Comparison of ENCODE assay signal across 1 cellular context in genomic region chr1:86913399-86913895, GRCh38.
TF ChIP-seq lines count a peak whose summit lies in the region.

No MANE protein-coding gene starts in this region.

TF ChIP-seq in K562, 482 proteins besides CTCF, POLR2A, EP300 and RAD21 (continued from another document):
- TF ChIP-seq, protein P1, sequence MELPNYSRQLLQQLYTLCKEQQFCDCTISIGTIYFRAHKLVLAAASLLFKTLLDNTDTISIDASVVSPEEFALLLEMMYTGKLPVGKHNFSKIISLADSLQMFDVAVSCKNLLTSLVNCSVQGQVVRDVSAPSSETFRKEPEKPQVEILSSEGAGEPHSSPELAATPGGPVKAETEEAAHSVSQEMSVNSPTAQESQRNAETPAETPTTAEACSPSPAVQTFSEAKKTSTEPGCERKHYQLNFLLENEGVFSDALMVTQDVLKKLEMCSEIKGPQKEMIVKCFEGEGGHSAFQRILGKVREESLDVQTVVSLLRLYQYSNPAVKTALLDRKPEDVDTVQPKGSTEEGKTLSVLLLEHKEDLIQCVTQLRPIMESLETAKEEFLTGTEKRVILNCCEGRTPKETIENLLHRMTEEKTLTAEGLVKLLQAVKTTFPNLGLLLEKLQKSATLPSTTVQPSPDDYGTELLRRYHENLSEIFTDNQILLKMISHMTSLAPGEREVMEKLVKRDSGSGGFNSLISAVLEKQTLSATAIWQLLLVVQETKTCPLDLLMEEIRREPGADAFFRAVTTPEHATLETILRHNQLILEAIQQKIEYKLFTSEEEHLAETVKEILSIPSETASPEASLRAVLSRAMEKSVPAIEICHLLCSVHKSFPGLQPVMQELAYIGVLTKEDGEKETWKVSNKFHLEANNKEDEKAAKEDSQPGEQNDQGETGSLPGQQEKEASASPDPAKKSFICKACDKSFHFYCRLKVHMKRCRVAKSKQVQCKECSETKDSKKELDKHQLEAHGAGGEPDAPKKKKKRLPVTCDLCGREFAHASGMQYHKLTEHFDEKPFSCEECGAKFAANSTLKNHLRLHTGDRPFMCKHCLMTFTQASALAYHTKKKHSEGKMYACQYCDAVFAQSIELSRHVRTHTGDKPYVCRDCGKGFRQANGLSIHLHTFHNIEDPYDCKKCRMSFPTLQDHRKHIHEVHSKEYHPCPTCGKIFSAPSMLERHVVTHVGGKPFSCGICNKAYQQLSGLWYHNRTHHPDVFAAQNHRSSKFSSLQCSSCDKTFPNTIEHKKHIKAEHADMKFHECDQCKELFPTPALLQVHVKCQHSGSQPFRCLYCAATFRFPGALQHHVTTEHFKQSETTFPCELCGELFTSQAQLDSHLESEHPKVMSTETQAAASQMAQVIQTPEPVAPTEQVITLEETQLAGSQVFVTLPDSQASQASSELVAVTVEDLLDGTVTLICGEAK (IDR thresholded peaks at IDR 0.05): peak; percentile 59
- TF ChIP-seq, protein P1 (CRISPR knock-in tag; IDR thresholded peaks at IDR 0.05): no peak
- TF ChIP-seq TAF7 (tag; IDR thresholded peaks at IDR 0.05): no peak
- TF ChIP-seq ZNF121 (CRISPR knock-in tag; conservative IDR thresholded peaks at IDR 0.05): no peak
- no peak for TF ChIP-seq NR2C2 (CRISPR knock-in tag; IDR thresholded peaks at IDR 0.05)
- TF ChIP-seq NR2C2 (tag; IDR thresholded peaks at IDR 0.05): 0 out of 2 replicates have a peak, but pooled peaks have one; percentile 31
